1 cellular context compared by ENCODE assay signal in genomic region chr2:219886615-219887014, GRCh38.
TF ChIP-seq lines count a peak whose summit lies in the region.

No MANE protein-coding gene starts in this region.

TF ChIP-seq in SK-N-SH treated with all-trans-retinoic acid at 6 μM for 48 hours, 23 proteins besides CTCF, POLR2A, EP300 and RAD21 (continued from another document):
- TF ChIP-seq CREB5 (CRISPR knock-in tag; IDR thresholded peaks at IDR 0.05; ENCODE audit: low read depth) (no peak), ESRRG (CRISPR knock-in tag; IDR thresholded peaks at IDR 0.05) (no peak), CSDC2 (CRISPR knock-in tag; IDR thresholded peaks at IDR 0.05) (no peak), ARNTL (CRISPR knock-in tag; IDR thresholded peaks at IDR 0.05; ENCODE audit: borderline replicate concordance, low read depth) (no peak), ZNF8 (CRISPR knock-in tag; IDR thresholded peaks at IDR 0.05) (no peak), SNAI2 (CRISPR knock-in tag; IDR thresholded peaks at IDR 0.05) (no peak), ZFP30 (CRISPR knock-in tag; IDR thresholded peaks at IDR 0.05) (no peak), PATZ1 (CRISPR knock-in tag; IDR thresholded peaks at IDR 0.05; ENCODE audit: borderline replicate concordance) (no peak)
